Comparison of ENCODE assay signal across 16 cellular contexts in genomic region chr9:93594041-93594756, GRCh38. TPM values are rescaled to one million over a fixed set of nuclear protein-coding genes. Genes with fewer than 3 reads are reported as not detected.
DNase-seq lines count a peak whose midpoint lies in the region; TF ChIP-seq lines count a peak whose summit lies in the region.
"Had no signal": no experiment of that assay in that cellular context is flagged by ENCODE, and none has a peak within 500 bp of the region (broad histone marks: within the 10 kb centered on the region; RNA-seq: fewer than 3 reads in every experiment).

No MANE protein-coding gene starts in this region.

- H3K4me3 ChIP-seq in thyroid gland (replicated peaks in 1 of 3) = no peak overlapping the region

- H3K27ac ChIP-seq in thyroid gland = no peak overlapping the region

- no peak overlapping the region for H3K27ac Mint-ChIP-seq in activated naive CD4-positive, alpha-beta T cell treated with anti-CD3 and anti-CD28 coated beads, Interleukin-2, amount 10 ng/mL, durations not matched to agents 7 days and 5 days
- H3K27ac Mint-ChIP-seq: activated CD4-positive, alpha-beta T cell treated with anti-CD3 and anti-CD28 coated beads for 36 hours; activated T-cell treated with anti-CD3 and anti-CD28 coated beads, Interleukin-2, amount 50 U/mL, for 72 hours; CD4-positive, CD25-positive, alpha-beta regulatory T cell; progenitor cell of endocrine pancreas had no signal

- H3K4me1 ChIP-seq in thyroid gland = peaks cover 33 to 61% of the 10 kb centered on the region in 2 donors

- no peaks in the 10 kb centered on the region for H3K36me3 Mint-ChIP-seq in activated naive CD4-positive, alpha-beta T cell treated with anti-CD3 and anti-CD28 coated beads, Interleukin-2, amount 10 ng/mL, durations not matched to agents 7 days and 5 days
- H3K36me3 Mint-ChIP-seq: CD4-positive, CD25-positive, alpha-beta regulatory T cell; IgD-negative memory B cell had no signal

- no peak for TF ChIP-seq CTCF in thyroid gland (IDR thresholded peaks at IDR 0.05)

- H3K4me3 Mint-ChIP-seq in activated naive CD4-positive, alpha-beta T cell treated with anti-CD3 and anti-CD28 coated beads, Interleukin-2, amount 10 ng/mL, durations not matched to agents 7 days and 5 days = no peak overlapping the region
- H3K4me3 Mint-ChIP-seq: activated CD4-positive, alpha-beta T cell treated with anti-CD3 and anti-CD28 coated beads for 36 hours; activated T-cell treated with anti-CD3 and anti-CD28 coated beads, Interleukin-2, amount 50 U/mL, for 72 hours; CD4-positive, CD25-positive, alpha-beta regulatory T cell; IgD-negative memory B cell had no signal

- no peaks in the 10 kb centered on the region for H3K36me3 ChIP-seq in thyroid gland

- H3K9me3 Mint-ChIP-seq in activated naive CD4-positive, alpha-beta T cell treated with anti-CD3 and anti-CD28 coated beads, Interleukin-2, amount 10 ng/mL, durations not matched to agents 7 days and 5 days = no peaks in the 10 kb centered on the region
- H3K9me3 Mint-ChIP-seq: activated T-cell treated with anti-CD3 and anti-CD28 coated beads, Interleukin-2, amount 50 U/mL, for 72 hours; CD4-positive, CD25-positive, alpha-beta regulatory T cell; IgD-negative memory B cell had no signal

- H3K9me3 ChIP-seq in thyroid gland = no peaks in the 10 kb centered on the region

- TF ChIP-seq POLR2A in thyroid gland (IDR thresholded peaks at IDR 0.05) = no peak

- H3K27me3 ChIP-seq in thyroid gland = no peaks in the 10 kb centered on the region

- peak; percentile 8 for DNase-seq in HT1080 (ENCODE audit: low read depth)
- peak; percentile 30 for DNase-seq in activated CD8-positive, alpha-beta memory T cell treated with anti-CD3 and anti-CD28 coated beads, Interleukin-2, amount 50 U/mL, for 48 hours
- DNase-seq in iPS-NIHi7 (ENCODE audit: extremely low spot score) = peak; percentile 43
- peak; percentile 70 to 73 for DNase-seq in thyroid gland
- no peak for DNase-seq in SW 1271 (lab: John Stamatoyannopoulos, UW)
- DNase-seq in occipital lobe (lab: John Stamatoyannopoulos, UW) = no peak
- no peak for DNase-seq in activated naive CD4-positive, alpha-beta T cell treated with anti-CD3 and anti-CD28 coated beads, Interleukin-2, amount 10 ng/mL, durations not matched to agents 7 days and 5 days
- DNase-seq: activated CD4-positive, alpha-beta T cell treated with anti-CD3 and anti-CD28 coated beads for 36 hours; activated T-cell treated with anti-CD3 and anti-CD28 coated beads, Interleukin-2, amount 50 U/mL, for 72 hours; amniotic stem cell; CD4-positive, CD25-positive, alpha-beta regulatory T cell; NCI-H1417 treated with DMSO at 0.1 percent for 48 hours; NCI-H446 treated with DMSO at 0.1 percent for 48 hours; PC-3 had no signal

- H3K4me1 Mint-ChIP-seq in activated naive CD4-positive, alpha-beta T cell treated with anti-CD3 and anti-CD28 coated beads, Interleukin-2, amount 10 ng/mL, durations not matched to agents 7 days and 5 days = peaks cover 42% of the 10 kb centered on the region

- CTCF ChIA-PET in activated naive CD4-positive, alpha-beta T cell treated with anti-CD3 and anti-CD28 coated beads, Interleukin-2, amount 10 ng/mL, durations not matched to agents 7 days and 5 days (lab: Charles Lee) = no interaction called here

- 48 to 56% methylated on average over 3 to 9 of the region's 9 CpGs for WGBS in thyroid gland, 2 donors

- intact Hi-C loops in thyroid gland (cut with DNase I) = no loop called here

- no peaks in the 10 kb centered on the region for H3K27me3 Mint-ChIP-seq in activated naive CD4-positive, alpha-beta T cell treated with anti-CD3 and anti-CD28 coated beads, Interleukin-2, amount 10 ng/mL, durations not matched to agents 7 days and 5 days
- H3K27me3 Mint-ChIP-seq: activated CD4-positive, alpha-beta T cell treated with anti-CD3 and anti-CD28 coated beads for 36 hours; CD4-positive, CD25-positive, alpha-beta regulatory T cell; IgD-negative memory B cell; progenitor cell of endocrine pancreas had no signal

RNA-seq across cellular contexts. Expression of gene PHF2, which starts 17.8 kb away (rescaled TPM):
- total RNA-seq in HT1080 (2014; rRNA removed; shearing (Covaris generic)) = 13.5 and 13.6 TPM in 2 replicates
- polyA plus RNA-seq in HT1080 (2015; cell fraction: cytosol; rRNA removed) = 10.9 and 14.6 TPM in 2 replicates
- 17.1 and 18.1 TPM in 2 replicates for polyA plus RNA-seq in HT1080 (2015; cell fraction: nucleus; rRNA removed)
- total RNA-seq in thyroid gland (10 to 100 TPM; 32.8 to 50.1 (median 33.0) TPM), occipital lobe (33.4 TPM)

Comparison
In these comparisons a context has a peak if more than half of its experiments do, and no peak if none do; other contexts are left out.
1. DNase-seq: peak in HT1080 (single experiment), activated CD8-positive, alpha-beta memory T cell treated with anti-CD3 and anti-CD28 coated beads, Interleukin-2, amount 50 U/mL, for 48 hours (single experiment), iPS-NIHi7 (single experiment) and thyroid gland (2 of 2); none in SW 1271 (0 of 2), occipital lobe (single experiment) and activated naive CD4-positive, alpha-beta T cell treated with anti-CD3 and anti-CD28 coated beads, Interleukin-2, amount 10 ng/mL, durations not matched to agents 7 days and 5 days (single experiment).